9 cellular contexts compared by ENCODE assay signal in genomic region chr6:34243131-34243771, GRCh38. TPM values are rescaled to one million over a fixed set of nuclear protein-coding genes. Genes with fewer than 3 reads are reported as not detected.
DNase-seq lines count a peak whose midpoint lies in the region; ATAC-seq lines count a peak whose summit lies in the region.
"Had no signal": no experiment of that assay in that cellular context is flagged by ENCODE, and none has a peak within 500 bp of the region (broad histone marks: within the 10 kb centered on the region; RNA-seq: fewer than 3 reads in every experiment).

No MANE protein-coding gene starts in this region.

- intact Hi-C loops in cardiac septum (cut with DNase I) (no loop called here), left cardiac atrium (cut with DNase I) (no loop called here), aorta (cut with DNase I) (loop anchor here (5.0 kb wide), 1 partner anchor 46 kb away; no protein-coding TSS in a partner anchor)
- intact Hi-C loops in activated CD4-positive, alpha-beta memory T cell treated with anti-CD3 and anti-CD28 coated beads for 36 hours (cut with micrococcal nuclease): no loop called here

- H3K27ac Mint-ChIP-seq in activated CD4-positive, alpha-beta memory T cell treated with anti-CD3 and anti-CD28 coated beads for 36 hours: peak overlapping the region; percentile 87
- peak overlapping the region in 5 of 6 donors; percentile 16 to 74 (median 32) for H3K27ac Mint-ChIP-seq in immature natural killer cell

- H3K27me3 Mint-ChIP-seq in activated CD4-positive, alpha-beta memory T cell treated with anti-CD3 and anti-CD28 coated beads for 36 hours: no peaks in the 10 kb centered on the region
- H3K27me3 Mint-ChIP-seq in immature natural killer cell (ENCODE audit: low read depth in 3 of 3): peaks cover 0 to 5% (median 3%) of the 10 kb centered on the region in 3 donors

- H3K27ac ChIP-seq in aorta (ENCODE audit: low read depth in 1 of 2, low read length in 2 of 2): no peak overlapping the region

- peaks cover 97% of the 10 kb centered on the region for H3K4me1 Mint-ChIP-seq in activated CD4-positive, alpha-beta memory T cell treated with anti-CD3 and anti-CD28 coated beads for 36 hours (ENCODE audit: low read depth)
- peaks cover 26 to 30% of the 10 kb centered on the region in 2 donors for H3K4me1 Mint-ChIP-seq in immature natural killer cell

- no peaks in the 10 kb centered on the region for H3K36me3 ChIP-seq in aorta (ENCODE audit: control insufficient read depth in 1 of 2, insufficient read depth in 2 of 2, low read length in 1 of 2)

- no peaks in the 10 kb centered on the region for H3K27me3 ChIP-seq in aorta (ENCODE audit: control insufficient read depth in 1 of 2, insufficient read depth in 2 of 2, low read length in 1 of 2)

- no peaks in the 10 kb centered on the region for H3K9me3 ChIP-seq in aorta (ENCODE audit: control insufficient read depth, low read length)

- no peak for ATAC-seq in left cardiac atrium
- no peak for ATAC-seq in aorta (ENCODE audit: low FRiP score)
- ATAC-seq in GM19463 (IDR thresholded peaks at IDR 0.05; ENCODE audit: unreplicated experiment): no peak

- no peaks in the 10 kb centered on the region for H3K9me3 Mint-ChIP-seq in activated CD4-positive, alpha-beta memory T cell treated with anti-CD3 and anti-CD28 coated beads for 36 hours
- H3K9me3 Mint-ChIP-seq in immature natural killer cell: no peaks in the 10 kb centered on the region

- POLR2A ChIA-PET in activated CD4-positive, alpha-beta memory T cell treated with anti-CD3 and anti-CD28 coated beads for 36 hours (lab: Charles Lee): interaction anchor here (1.5 kb wide), 1 partner anchor 20 kb away, joined by 3 read pairs; no protein-coding TSS in a partner anchor

- DNase-seq in cardiac septum (ENCODE audit: low spot score): peak; percentile 38
- no peak for DNase-seq in left cardiac atrium
- DNase-seq in activated CD4-positive, alpha-beta memory T cell treated with anti-CD3 and anti-CD28 coated beads for 36 hours: peak; percentile 39
- DNase-seq in immature natural killer cell: no peak
- DNase-seq in aorta: peak; percentile 33 to 70
- no peak for DNase-seq in DMS153 treated with DMSO at 0.1 percent for 48 hours (lab: John Stamatoyannopoulos, UW; ENCODE audit: unreplicated experiment)
- DNase-seq in AG08395 (ENCODE audit: low spot score): no peak
- DNase-seq: hippocampal formation had no signal

- H3K36me3 Mint-ChIP-seq in activated CD4-positive, alpha-beta memory T cell treated with anti-CD3 and anti-CD28 coated beads for 36 hours: peaks cover 68% of the 10 kb centered on the region
- peaks cover 0 to 12% (median 7%) of the 10 kb centered on the region in 3 donors for H3K36me3 Mint-ChIP-seq in immature natural killer cell

- no peaks in the 10 kb centered on the region for H3K4me1 ChIP-seq in aorta (ENCODE audit: control insufficient read depth in 1 of 2, insufficient read depth in 2 of 2, low read length in 2 of 2)

- CTCF ChIA-PET in activated CD4-positive, alpha-beta memory T cell treated with anti-CD3 and anti-CD28 coated beads for 36 hours (lab: Charles Lee): interaction anchor here (1.1 to 2.0 kb wide), 2 partner anchors 47 kb away, joined by 4 to 6 read pairs; no protein-coding TSS in a partner anchor

- WGBS in aorta, 2 donors: 60 to 62% methylated on average over 5 of the region's 5 CpGs

- H3K4me3 Mint-ChIP-seq in activated CD4-positive, alpha-beta memory T cell treated with anti-CD3 and anti-CD28 coated beads for 36 hours: peak overlapping the region; percentile 12
- H3K4me3 Mint-ChIP-seq in immature natural killer cell: no peak overlapping the region

- no peak overlapping the region for H3K4me3 ChIP-seq in aorta (ENCODE audit: low read length in 2 of 2)

RNA-seq across cellular contexts. Expression of gene SMIM29, which starts 5.6 kb away (rescaled TPM):
- total RNA-seq in cardiac septum: 27.1 TPM
- total RNA-seq in left cardiac atrium: 10 to 100 TPM; 18.4 to 22.7 TPM
- 10 to 100 TPM; 22.4 to 25.2 TPM for total RNA-seq in activated CD4-positive, alpha-beta memory T cell treated with anti-CD3 and anti-CD28 coated beads for 36 hours
- polyA plus RNA-seq in immature natural killer cell: 100 to 1,000 TPM in 1 of 3 donors, 10 to 100 TPM in 2; 86.1 to 101 (median 89.1) TPM
- total RNA-seq in aorta: 10 to 100 TPM; 14.0 to 20.0 TPM
- 10 to 100 TPM; 32.4 to 46.0 TPM for polyA plus RNA-seq in aorta

RNA-seq across cellular contexts. Expression of gene HMGA1, which starts 6.6 kb away (rescaled TPM):
- 36.4 TPM for total RNA-seq in cardiac septum
- 10 to 100 TPM; 32.5 to 36.2 TPM for total RNA-seq in left cardiac atrium
- total RNA-seq in activated CD4-positive, alpha-beta memory T cell treated with anti-CD3 and anti-CD28 coated beads for 36 hours: 100 to 1,000 TPM; 422 to 429 TPM
- polyA plus RNA-seq in immature natural killer cell: 10 to 100 TPM in 2 of 3 donors, 1 to 10 TPM in 1; 9.8 to 22.1 (median 19.6) TPM
- 10 to 100 TPM; 18.0 to 19.2 TPM for total RNA-seq in aorta
- polyA plus RNA-seq in aorta: 10 to 100 TPM; 11.0 to 25.5 TPM

Comparison
In these comparisons a context has a peak if more than half of its experiments do, and no peak if none do; other contexts are left out.
1. DNase-seq: peak in cardiac septum (single experiment), activated CD4-positive, alpha-beta memory T cell treated with anti-CD3 and anti-CD28 coated beads for 36 hours (single experiment) and aorta (2 of 2); none in left cardiac atrium (single experiment), immature natural killer cell (0 of 3), DMS153 treated with DMSO at 0.1 percent for 48 hours (single experiment) and AG08395 (single experiment).
2. RNA of gene HMGA1, which starts 6.6 kb away (total RNA-seq): 422 to 429 TPM in activated CD4-positive, alpha-beta memory T cell treated with anti-CD3 and anti-CD28 coated beads for 36 hours; 36.4 TPM in cardiac septum (single experiment), 32.5 to 36.2 TPM in left cardiac atrium and 18.0 to 19.2 TPM in aorta; every median in the first group is over 10 times any median in the second.
3. intact Hi-C loops: an anchor here in aorta (5.0 kb wide); none called in cardiac septum, left cardiac atrium and activated CD4-positive, alpha-beta memory T cell treated with anti-CD3 and anti-CD28 coated beads for 36 hours.